Comparison of ENCODE assay signal across 20 cellular contexts in genomic region chr17:66605561-66605960, GRCh38.
A peak's percentile ranks its signal among the peaks of the same experiment; 100 is the strongest.
DNase-seq lines count a peak whose midpoint lies in the region; ATAC-seq and TF ChIP-seq lines count a peak whose summit lies in the region.
"Had no signal": no experiment of that assay in that cellular context is flagged by ENCODE, and none has a peak within 500 bp of the region (broad histone marks: within the 10 kb centered on the region; RNA-seq: fewer than 3 reads in every experiment).

No MANE protein-coding gene starts in this region.

- no peak overlapping the region for H3K27ac ChIP-seq in IMR-90 (ENCODE audit: insufficient read depth, low read length)
- no peak overlapping the region for H3K27ac ChIP-seq in GM23248
- H3K27ac ChIP-seq: BLaER1, C4-2B had no signal

- no peak overlapping the region for H3K27ac Mint-ChIP-seq in WTC11
- H3K27ac Mint-ChIP-seq: B cell; CD8-positive, alpha-beta T cell had no signal

- ATAC-seq in IMR-90 (ENCODE audit: low read depth) (no peak), WTC11 (no peak), GM18498 (IDR thresholded peaks at IDR 0.05; ENCODE audit: unreplicated experiment) (no peak)
- ATAC-seq: CD8-positive, alpha-beta T cell; GM12878 had no signal

- no peak overlapping the region for H4K91ac ChIP-seq in IMR-90 (ENCODE audit: insufficient read depth, low read depth, low read length)

- no peak overlapping the region for H3K14ac ChIP-seq in IMR-90 (replicated peaks; ENCODE audit: low read depth, low read length)

- TF ChIP-seq CTCF in IMR-90 (conservative IDR thresholded peaks at IDR 0.05; ENCODE audit: low read depth, low read length) (no peak), WTC11 (IDR thresholded peaks at IDR 0.05) (no peak)

- H2BK15ac ChIP-seq in IMR-90 (ENCODE audit: low read depth, low read length), result no peak overlapping the region

- H3K18ac ChIP-seq in IMR-90 (ENCODE audit: low read depth, low read length), result no peak overlapping the region

- in situ Hi-C loops in IMR-90 (cut with MboI; ENCODE audit: low sequenced_read_pairs) (no loop called here), GM23248 (cut with MboI) (no loop called here)

- no peaks in the 10 kb centered on the region for H3F3A ChIP-seq in GM23248 (ENCODE audit: insufficient read depth)

- TF ChIP-seq RAD21 in IMR-90 (IDR thresholded peaks at IDR 0.05; ENCODE audit: low read length), result no peak

- H2AFZ ChIP-seq in IMR-90 (replicated peaks; ENCODE audit: low read length, poor library complexity) (no peak overlapping the region), GM23248 (no peak overlapping the region)

- H2BK5ac ChIP-seq in IMR-90 (ENCODE audit: low read depth, low read length, poor library complexity, severe bottlenecking), result no peak overlapping the region

- peaks cover 1% of the 10 kb centered on the region for H3K9me3 ChIP-seq in IMR-90 (ENCODE audit: control insufficient read depth, insufficient read depth, low read length)
- no peaks in the 10 kb centered on the region for H3K9me3 ChIP-seq in GM23248 (ENCODE audit: low read depth)

- peaks cover 4% of the 10 kb centered on the region for H3K36me3 Mint-ChIP-seq in WTC11

- no peak overlapping the region for H2AK9ac ChIP-seq in IMR-90 (replicated peaks; ENCODE audit: low read depth, low read length, poor library complexity)

- peaks cover 67% of the 10 kb centered on the region for H3K79me2 ChIP-seq in GM23248 (ENCODE audit: insufficient read depth)

- intact Hi-C loops in IMR-90 (cut with micrococcal nuclease), result no loop called here

- H2BK120ac ChIP-seq in IMR-90 (ENCODE audit: low read depth, low read length), result no peak overlapping the region

- POLR2A ChIA-PET in IMR-90 (lab: Charles Lee; ENCODE audit: unreplicated experiment), result no interaction called here
- POLR2A ChIA-PET in WTC11 (lab: Charles Lee), result no interaction called here

- no peaks in the 10 kb centered on the region; the same call in 1 of the 2 replicates for H3K36me3 ChIP-seq in IMR-90 (ENCODE audit: control insufficient read depth, insufficient read depth, low read length)
- 0 out of 2 replicates have a peak, but pooled peaks cover 5% of the 10 kb centered on the region for H3K36me3 ChIP-seq in GM23248 (ENCODE audit: low read depth)

- no peak for TF ChIP-seq POLR2A in IMR-90 (IDR thresholded peaks at IDR 0.05; ENCODE audit: low read depth, low read length)

- peaks cover 26% of the 10 kb centered on the region for H3K4me1 Mint-ChIP-seq in WTC11
- H3K4me1 Mint-ChIP-seq: B cell had no signal

- H3K4me2 ChIP-seq in IMR-90 (ENCODE audit: low read depth, low read length), result no peak overlapping the region
- H3K4me2 ChIP-seq in GM23248 (ENCODE audit: unreplicated experiment), result no peak overlapping the region
- H3K4me2 ChIP-seq: BLaER1 had no signal

- H3K4me3 ChIP-seq in IMR-90 (ENCODE audit: insufficient read depth, low read depth, low read length) (no peak overlapping the region), GM23248 (no peak overlapping the region)
- H3K4me3 ChIP-seq: BLaER1, GM12878 had no signal

- H3K56ac ChIP-seq in IMR-90 (ENCODE audit: extremely low read depth, insufficient read depth, low read length), result no peak overlapping the region

- H4K8ac ChIP-seq in IMR-90 (ENCODE audit: low read depth in 2 of 2, low read length in 2 of 2), result no peak overlapping the region

- WGBS in IMR-90 (ENCODE audit: extremely low coverage in 2 of 2, insufficient read length in 1 of 2), 2 experiments, result no CpG with 5 or more reads among the region's 4 CpGs
- 83 to 86% methylated on average over 4 of the region's 4 CpGs for WGBS in GM23248 (ENCODE audit: low coverage in 1 of 2, low lambda C conversion rate in 2 of 2, missing lambda C conversion rate in 2 of 2), 2 experiments

- no peaks in the 10 kb centered on the region; the same call in 1 of the 2 replicates for H3K9me1 ChIP-seq in IMR-90 (ENCODE audit: insufficient read depth, low read length)

- peaks cover 11% of the 10 kb centered on the region; the same call in 1 of the 2 replicates for H4K20me1 ChIP-seq in IMR-90 (ENCODE audit: insufficient read depth, low read length)
- no peaks in the 10 kb centered on the region; the same call in 1 of the 2 replicates for H4K20me1 ChIP-seq in GM23248 (ENCODE audit: insufficient read depth)
- H4K20me1 ChIP-seq: BLaER1 had no signal

- H3K4ac ChIP-seq in IMR-90 (ENCODE audit: low read depth, low read length), result no peak overlapping the region

- no peak overlapping the region for H3K4me3 Mint-ChIP-seq in WTC11
- H3K4me3 Mint-ChIP-seq: B cell; CD4-positive, CD25-positive, alpha-beta regulatory T cell; CD8-positive, alpha-beta T cell had no signal

- CTCF ChIA-PET in IMR-90 (lab: Yijun Ruan, JAX), result no interaction called here
- CTCF ChIA-PET in WTC11 (lab: Charles Lee), result no interaction called here

- H3K27me3 ChIP-seq in IMR-90 (ENCODE audit: control insufficient read depth, insufficient read depth, low read length), result no peaks in the 10 kb centered on the region
- H3K27me3 ChIP-seq in GM23248 (replicated peaks; ENCODE audit: insufficient read depth), result no peaks in the 10 kb centered on the region
- H3K27me3 ChIP-seq: BLaER1 had no signal

- no TSS peak for BruUV-seq in IMR-90 (replicated peaks; lab: Mats Ljungman, UMichigan)

- peaks cover 16% of the 10 kb centered on the region for H3K9me3 Mint-ChIP-seq in WTC11

- H3K4me1 ChIP-seq in IMR-90 (ENCODE audit: control insufficient read depth, insufficient read depth, low read length), result peaks cover 7% of the 10 kb centered on the region
- H3K4me1 ChIP-seq in GM23248 (ENCODE audit: insufficient read depth), result no peaks in the 10 kb centered on the region
- H3K4me1 ChIP-seq: BLaER1 had no signal

- dilution Hi-C loops in IMR-90 (cut with HindIII; ENCODE audit: low sequenced_read_pairs, unreplicated experiment), result no loop called here

- no peak overlapping the region for H3K23ac ChIP-seq in IMR-90 (ENCODE audit: low read depth, low read length)

- H2BK20ac ChIP-seq in IMR-90 (ENCODE audit: low read depth, low read length), result no peak overlapping the region

- no peak overlapping the region for H2AK5ac ChIP-seq in IMR-90 (ENCODE audit: low read depth, low read length)

- DNase-seq in EH (ENCODE audit: low read depth) (peak; percentile 26), IMR-90 (no peak), fibroblast of gingiva (ENCODE audit: low read depth) (peak; percentile 28), islet precursor cell (peak; percentile 1), GM23248 (no peak), WTC11 (ENCODE audit: low spot score) (no peak)
- DNase-seq: Caco-2; CD4-positive, CD25-positive, alpha-beta regulatory T cell; CD8-positive, alpha-beta T cell; DMS153; DND-41; EL; GDM1; H7; HCEC 1CT had no signal

- H3K27me3 Mint-ChIP-seq in WTC11 (ENCODE audit: low read depth), result no peaks in the 10 kb centered on the region
- H3K27me3 Mint-ChIP-seq: CD4-positive, CD25-positive, alpha-beta regulatory T cell had no signal

- no peak overlapping the region for H4K5ac ChIP-seq in IMR-90 (ENCODE audit: low read depth, low read length)

- H3K9me2 ChIP-seq in GM23248 (ENCODE audit: insufficient read depth), result no peaks in the 10 kb centered on the region; the same call in 1 of the 2 replicates

- peaks cover 22 to 60% of the 10 kb centered on the region in 2 experiments for H3K79me1 ChIP-seq in IMR-90 (ENCODE audit: low read depth in 1 of 2, low read length in 2 of 2)

- H3K9ac ChIP-seq in IMR-90 (ENCODE audit: low read depth, low read length), result no peak overlapping the region
- H3K9ac ChIP-seq in GM23248, result no peak overlapping the region
- H3K9ac ChIP-seq: BLaER1 had no signal

TF ChIP-seq in IMR-90, 13 proteins besides CTCF, POLR2A, EP300 and RAD21 (continues in another document):
- TF ChIP-seq USF2 (IDR thresholded peaks at IDR 0.05; ENCODE audit: low read depth, low read length) (no peak), SMC3 (IDR thresholded peaks at IDR 0.05; ENCODE audit: low read depth, low read length) (no peak), CEBPB (IDR thresholded peaks at IDR 0.05; ENCODE audit: low read depth, low read length) (0 out of 2 replicates have a peak, but pooled peaks have one; percentile 16)
- TF ChIP-seq, protein P1, sequence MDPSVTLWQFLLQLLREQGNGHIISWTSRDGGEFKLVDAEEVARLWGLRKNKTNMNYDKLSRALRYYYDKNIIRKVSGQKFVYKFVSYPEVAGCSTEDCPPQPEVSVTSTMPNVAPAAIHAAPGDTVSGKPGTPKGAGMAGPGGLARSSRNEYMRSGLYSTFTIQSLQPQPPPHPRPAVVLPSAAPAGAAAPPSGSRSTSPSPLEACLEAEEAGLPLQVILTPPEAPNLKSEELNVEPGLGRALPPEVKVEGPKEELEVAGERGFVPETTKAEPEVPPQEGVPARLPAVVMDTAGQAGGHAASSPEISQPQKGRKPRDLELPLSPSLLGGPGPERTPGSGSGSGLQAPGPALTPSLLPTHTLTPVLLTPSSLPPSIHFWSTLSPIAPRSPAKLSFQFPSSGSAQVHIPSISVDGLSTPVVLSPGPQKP (IDR thresholded peaks at IDR 0.05; ENCODE audit: borderline replicate concordance, low read depth, low read length), result no peak

TF ChIP-seq in WTC11, 78 proteins besides CTCF, POLR2A, EP300 and RAD21 (continues in another document):
- TF ChIP-seq ZNF416 (CRISPR knock-in tag; IDR thresholded peaks at IDR 0.05) (no peak), ELF4 (CRISPR knock-in tag; IDR thresholded peaks at IDR 0.05; ENCODE audit: low read depth) (no peak), FOXP1 (CRISPR knock-in tag; IDR thresholded peaks at IDR 0.05; ENCODE audit: borderline replicate concordance) (no peak), ZNF423 (CRISPR knock-in tag; IDR thresholded peaks at IDR 0.05) (no peak), E2F5 (CRISPR knock-in tag; IDR thresholded peaks at IDR 0.05) (no peak), FOXJ3 (CRISPR knock-in tag; IDR thresholded peaks at IDR 0.05; ENCODE audit: borderline replicate concordance) (no peak), KAT7 (CRISPR knock-in tag; IDR thresholded peaks at IDR 0.05; ENCODE audit: borderline replicate concordance) (no peak)

Comparison
In these comparisons a context has a peak if more than half of its experiments do, and no peak if none do; other contexts are left out.
1. DNase-seq: peak in EH (single experiment), fibroblast of gingiva (single experiment) and islet precursor cell (single experiment); none in IMR-90 (single experiment), GM23248 (single experiment) and WTC11 (single experiment).